1 cellular context compared by ENCODE assay signal in the genomic region with DNA sequence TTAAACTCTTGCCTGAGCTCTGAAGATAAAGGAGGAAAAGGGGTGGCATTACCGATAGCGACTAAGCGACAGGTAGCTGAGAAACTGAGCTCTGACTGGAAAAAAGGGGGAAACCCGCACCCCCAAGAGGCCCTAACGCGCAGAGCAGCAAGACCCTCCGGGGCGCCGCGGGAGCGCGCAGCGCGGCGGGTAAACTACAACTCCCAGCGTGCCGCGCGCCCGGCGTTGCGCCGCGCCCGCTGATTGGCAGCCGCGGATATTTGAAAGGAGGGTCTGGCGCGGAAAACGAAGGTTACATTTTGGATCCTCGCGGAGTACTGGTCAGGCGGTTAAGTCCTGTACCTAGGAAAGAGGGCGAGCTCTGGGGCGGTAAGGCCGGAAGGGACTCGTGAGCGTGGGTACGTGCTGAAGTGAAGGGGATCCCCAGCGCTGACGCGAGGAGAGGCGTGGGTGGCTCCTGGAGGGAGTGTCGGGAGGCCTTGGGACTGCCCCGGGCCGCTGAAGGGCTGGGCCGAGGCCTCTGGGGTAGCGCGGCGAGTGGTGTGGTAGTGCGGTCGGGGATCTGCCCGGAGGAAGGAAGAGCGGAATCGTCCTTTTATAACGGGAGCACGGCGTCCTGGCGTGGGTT.
TF ChIP-seq lines count a peak whose summit lies in the region.

A gene (plus strand): TSS at position 291 of the 628 bp plus-strand sequence. CDS start 468 bp downstream, outside the sequence.

TF ChIP-seq in HEK293, 187 proteins besides CTCF, POLR2A, EP300 and RAD21 (continued from another document and continues in another):
- TF ChIP-seq, protein P1, sequence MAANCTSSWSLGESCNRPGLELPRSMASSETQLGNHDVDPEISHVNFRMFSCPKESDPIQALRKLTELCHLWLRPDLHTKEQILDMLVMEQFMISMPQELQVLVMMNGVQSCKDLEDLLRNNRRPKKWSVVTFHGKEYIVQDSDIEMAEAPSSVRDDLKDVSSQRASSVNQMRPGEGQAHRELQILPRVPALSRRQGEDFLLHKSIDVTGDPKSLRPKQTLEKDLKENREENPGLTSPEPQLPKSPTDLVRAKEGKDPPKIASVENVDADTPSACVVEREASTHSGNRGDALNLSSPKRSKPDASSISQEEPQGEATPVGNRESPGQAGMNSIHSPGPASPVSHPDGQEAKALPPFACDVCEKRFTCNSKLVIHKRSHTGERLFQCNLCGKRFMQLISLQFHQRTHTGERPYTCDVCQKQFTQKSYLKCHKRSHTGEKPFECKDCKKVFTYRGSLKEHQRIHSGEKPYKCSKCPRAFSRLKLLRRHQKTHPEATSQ (tag by site-specific recombination; IDR thresholded peaks at IDR 0.05): 0 out of 2 replicates have a peak, but pooled peaks have one; percentile 46
- TF ChIP-seq ZBTB21 (tag by site-specific recombination; IDR thresholded peaks at IDR 0.05): peak; percentile 36; the same call in 1 of the 2 replicates
- peak; percentile 65; the same call in 1 of the 2 replicates for TF ChIP-seq ZFP37 (tag by site-specific recombination; IDR thresholded peaks at IDR 0.05)
- 0 out of 2 replicates have a peak, but pooled peaks have one; percentile 25 for TF ChIP-seq OVOL3 (tag by site-specific recombination; IDR thresholded peaks at IDR 0.05)
- TF ChIP-seq, protein P2, sequence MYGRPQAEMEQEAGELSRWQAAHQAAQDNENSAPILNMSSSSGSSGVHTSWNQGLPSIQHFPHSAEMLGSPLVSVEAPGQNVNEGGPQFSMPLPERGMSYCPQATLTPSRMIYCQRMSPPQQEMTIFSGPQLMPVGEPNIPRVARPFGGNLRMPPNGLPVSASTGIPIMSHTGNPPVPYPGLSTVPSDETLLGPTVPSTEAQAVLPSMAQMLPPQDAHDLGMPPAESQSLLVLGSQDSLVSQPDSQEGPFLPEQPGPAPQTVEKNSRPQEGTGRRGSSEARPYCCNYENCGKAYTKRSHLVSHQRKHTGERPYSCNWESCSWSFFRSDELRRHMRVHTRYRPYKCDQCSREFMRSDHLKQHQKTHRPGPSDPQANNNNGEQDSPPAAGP (tag by site-specific recombination; IDR thresholded peaks at IDR 0.05): peak; percentile 85
- TF ChIP-seq, protein P3, sequence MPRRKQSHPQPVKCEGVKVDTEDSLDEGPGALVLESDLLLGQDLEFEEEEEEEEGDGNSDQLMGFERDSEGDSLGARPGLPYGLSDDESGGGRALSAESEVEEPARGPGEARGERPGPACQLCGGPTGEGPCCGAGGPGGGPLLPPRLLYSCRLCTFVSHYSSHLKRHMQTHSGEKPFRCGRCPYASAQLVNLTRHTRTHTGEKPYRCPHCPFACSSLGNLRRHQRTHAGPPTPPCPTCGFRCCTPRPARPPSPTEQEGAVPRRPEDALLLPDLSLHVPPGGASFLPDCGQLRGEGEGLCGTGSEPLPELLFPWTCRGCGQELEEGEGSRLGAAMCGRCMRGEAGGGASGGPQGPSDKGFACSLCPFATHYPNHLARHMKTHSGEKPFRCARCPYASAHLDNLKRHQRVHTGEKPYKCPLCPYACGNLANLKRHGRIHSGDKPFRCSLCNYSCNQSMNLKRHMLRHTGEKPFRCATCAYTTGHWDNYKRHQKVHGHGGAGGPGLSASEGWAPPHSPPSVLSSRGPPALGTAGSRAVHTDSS (tag by site-specific recombination; IDR thresholded peaks at IDR 0.05): no peak
- TF ChIP-seq PRDM1 (tag by site-specific recombination; IDR thresholded peaks at IDR 0.05): no peak
- TF ChIP-seq ZBTB48 (tag by site-specific recombination; IDR thresholded peaks at IDR 0.05): peak; percentile 87
- TF ChIP-seq, protein P4, sequence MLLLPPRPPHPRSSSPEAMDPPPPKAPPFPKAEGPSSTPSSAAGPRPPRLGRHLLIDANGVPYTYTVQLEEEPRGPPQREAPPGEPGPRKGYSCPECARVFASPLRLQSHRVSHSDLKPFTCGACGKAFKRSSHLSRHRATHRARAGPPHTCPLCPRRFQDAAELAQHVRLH (tag by site-specific recombination; IDR thresholded peaks at IDR 0.05): peak; percentile 52; the same call in 1 of the 2 replicates
- peak; percentile 90 for TF ChIP-seq ZNF341 (tag by site-specific recombination; IDR thresholded peaks at IDR 0.05; ENCODE audit: low read depth)
- peak; percentile 40 for TF ChIP-seq ZBTB8A (tag by site-specific recombination; IDR thresholded peaks at IDR 0.05)
- peak; percentile 75 for TF ChIP-seq ZEB2 (tag by site-specific recombination; IDR thresholded peaks at IDR 0.05)
- TF ChIP-seq, protein P5, sequence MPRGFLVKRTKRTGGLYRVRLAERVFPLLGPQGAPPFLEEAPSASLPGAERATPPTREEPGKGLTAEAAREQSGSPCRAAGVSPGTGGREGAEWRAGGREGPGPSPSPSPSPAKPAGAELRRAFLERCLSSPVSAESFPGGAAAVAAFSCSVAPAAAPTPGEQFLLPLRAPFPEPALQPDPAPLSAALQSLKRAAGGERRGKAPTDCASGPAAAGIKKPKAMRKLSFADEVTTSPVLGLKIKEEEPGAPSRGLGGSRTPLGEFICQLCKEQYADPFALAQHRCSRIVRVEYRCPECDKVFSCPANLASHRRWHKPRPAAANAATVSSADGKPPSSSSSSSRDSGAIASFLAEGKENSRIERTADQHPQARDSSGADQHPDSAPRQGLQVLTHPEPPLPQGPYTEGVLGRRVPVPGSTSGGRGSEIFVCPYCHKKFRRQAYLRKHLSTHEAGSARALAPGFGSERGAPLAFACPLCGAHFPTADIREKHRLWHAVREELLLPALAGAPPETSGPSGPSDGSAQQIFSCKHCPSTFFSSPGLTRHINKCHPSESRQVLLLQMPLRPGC (tag by site-specific recombination; IDR thresholded peaks at IDR 0.05): peak; percentile 55; the same call in 1 of the 2 replicates
- TF ChIP-seq SP2 (tag by site-specific recombination; IDR thresholded peaks at IDR 0.05): peak; percentile 75
- TF ChIP-seq ZNF433 (tag by site-specific recombination; IDR thresholded peaks at IDR 0.05; ENCODE audit: low read depth): no peak
- TF ChIP-seq ZNF24 (tag by site-specific recombination; IDR thresholded peaks at IDR 0.05): peak; percentile 42; the same call in 1 of the 2 replicates
- TF ChIP-seq, protein P6, sequence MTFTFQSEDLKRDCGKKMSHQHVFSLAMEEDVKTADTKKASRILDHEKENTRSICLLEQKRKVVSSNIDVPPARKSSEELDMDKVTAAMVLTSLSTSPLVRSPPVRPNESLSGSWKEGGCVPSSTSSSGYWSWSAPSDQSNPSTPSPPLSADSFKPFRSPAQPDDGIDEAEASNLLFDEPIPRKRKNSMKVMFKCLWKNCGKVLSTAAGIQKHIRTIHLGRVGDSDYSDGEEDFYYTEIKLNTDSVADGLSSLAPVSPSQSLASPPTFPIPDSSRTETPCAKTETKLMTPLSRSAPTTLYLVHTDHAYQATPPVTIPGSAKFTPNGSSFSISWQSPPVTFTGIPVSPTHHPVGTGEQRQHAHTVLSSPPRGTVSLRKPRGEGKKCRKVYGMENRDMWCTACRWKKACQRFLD (tag by site-specific recombination; IDR thresholded peaks at IDR 0.05): no peak
- TF ChIP-seq, protein P7, sequence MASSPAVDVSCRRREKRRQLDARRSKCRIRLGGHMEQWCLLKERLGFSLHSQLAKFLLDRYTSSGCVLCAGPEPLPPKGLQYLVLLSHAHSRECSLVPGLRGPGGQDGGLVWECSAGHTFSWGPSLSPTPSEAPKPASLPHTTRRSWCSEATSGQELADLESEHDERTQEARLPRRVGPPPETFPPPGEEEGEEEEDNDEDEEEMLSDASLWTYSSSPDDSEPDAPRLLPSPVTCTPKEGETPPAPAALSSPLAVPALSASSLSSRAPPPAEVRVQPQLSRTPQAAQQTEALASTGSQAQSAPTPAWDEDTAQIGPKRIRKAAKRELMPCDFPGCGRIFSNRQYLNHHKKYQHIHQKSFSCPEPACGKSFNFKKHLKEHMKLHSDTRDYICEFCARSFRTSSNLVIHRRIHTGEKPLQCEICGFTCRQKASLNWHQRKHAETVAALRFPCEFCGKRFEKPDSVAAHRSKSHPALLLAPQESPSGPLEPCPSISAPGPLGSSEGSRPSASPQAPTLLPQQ (tag by site-specific recombination; IDR thresholded peaks at IDR 0.05): peak; percentile 50; the same call in 1 of the 2 replicates
- peak; percentile 91 for TF ChIP-seq ZNF600 (tag by site-specific recombination; IDR thresholded peaks at IDR 0.05)
- peak; percentile 91 for TF ChIP-seq SP3 (tag by site-specific recombination; IDR thresholded peaks at IDR 0.05)
- TF ChIP-seq ZNF76 (tag by site-specific recombination; IDR thresholded peaks at IDR 0.05; ENCODE audit: borderline replicate concordance, low read depth): peak; percentile 99
- TF ChIP-seq KLF9 (tag by site-specific recombination; IDR thresholded peaks at IDR 0.05; ENCODE audit: low read depth): peak; percentile 87
- TF ChIP-seq ZNF391 (tag by site-specific recombination; IDR thresholded peaks at IDR 0.05; ENCODE audit: borderline replicate concordance, low read depth): peak; percentile 41; the same call in 1 of the 2 replicates
- peak; percentile 71; the same call in 1 of the 2 replicates for TF ChIP-seq WT1 (tag by site-specific recombination; IDR thresholded peaks at IDR 0.05)
- TF ChIP-seq ZNF561 (tag by site-specific recombination; IDR thresholded peaks at IDR 0.05; ENCODE audit: borderline replicate concordance): no peak; the same call in 1 of the 2 replicates
- TF ChIP-seq, protein P8, sequence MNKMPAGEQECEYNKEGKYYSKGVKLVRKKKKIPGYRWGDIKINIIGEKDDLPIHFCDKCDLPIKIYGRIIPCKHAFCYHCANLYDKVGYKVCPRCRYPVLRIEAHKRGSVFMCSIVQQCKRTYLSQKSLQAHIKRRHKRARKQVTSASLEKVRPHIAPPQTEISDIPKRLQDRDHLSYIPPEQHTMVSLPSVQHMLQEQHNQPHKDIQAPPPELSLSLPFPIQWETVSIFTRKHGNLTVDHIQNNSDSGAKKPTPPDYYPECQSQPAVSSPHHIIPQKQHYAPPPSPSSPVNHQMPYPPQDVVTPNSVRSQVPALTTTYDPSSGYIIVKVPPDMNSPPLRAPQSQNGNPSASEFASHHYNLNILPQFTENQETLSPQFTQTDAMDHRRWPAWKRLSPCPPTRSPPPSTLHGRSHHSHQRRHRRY (tag by site-specific recombination; IDR thresholded peaks at IDR 0.05): no peak
- TF ChIP-seq ZNF121 (tag by site-specific recombination; IDR thresholded peaks at IDR 0.05): peak; percentile 94
- TF ChIP-seq, protein P9, sequence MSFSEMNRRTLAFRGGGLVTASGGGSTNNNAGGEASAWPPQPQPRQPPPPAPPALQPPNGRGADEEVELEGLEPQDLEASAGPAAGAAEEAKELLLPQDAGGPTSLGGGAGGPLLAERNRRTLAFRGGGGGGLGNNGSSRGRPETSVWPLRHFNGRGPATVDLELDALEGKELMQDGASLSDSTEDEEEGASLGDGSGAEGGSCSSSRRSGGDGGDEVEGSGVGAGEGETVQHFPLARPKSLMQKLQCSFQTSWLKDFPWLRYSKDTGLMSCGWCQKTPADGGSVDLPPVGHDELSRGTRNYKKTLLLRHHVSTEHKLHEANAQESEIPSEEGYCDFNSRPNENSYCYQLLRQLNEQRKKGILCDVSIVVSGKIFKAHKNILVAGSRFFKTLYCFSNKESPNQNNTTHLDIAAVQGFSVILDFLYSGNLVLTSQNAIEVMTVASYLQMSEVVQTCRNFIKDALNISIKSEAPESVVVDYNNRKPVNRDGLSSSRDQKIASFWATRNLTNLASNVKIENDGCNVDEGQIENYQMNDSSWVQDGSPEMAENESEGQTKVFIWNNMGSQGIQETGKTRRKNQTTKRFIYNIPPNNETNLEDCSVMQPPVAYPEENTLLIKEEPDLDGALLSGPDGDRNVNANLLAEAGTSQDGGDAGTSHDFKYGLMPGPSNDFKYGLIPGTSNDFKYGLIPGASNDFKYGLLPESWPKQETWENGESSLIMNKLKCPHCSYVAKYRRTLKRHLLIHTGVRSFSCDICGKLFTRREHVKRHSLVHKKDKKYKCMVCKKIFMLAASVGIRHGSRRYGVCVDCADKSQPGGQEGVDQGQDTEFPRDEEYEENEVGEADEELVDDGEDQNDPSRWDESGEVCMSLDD (tag by site-specific recombination; IDR thresholded peaks at IDR 0.05): peak; percentile 89
- TF ChIP-seq ZNF660 (tag by site-specific recombination; IDR thresholded peaks at IDR 0.05): peak; percentile 11; the same call in 1 of the 2 replicates
- peak; percentile 41; the same call in 1 of the 2 replicates for TF ChIP-seq ZBTB7A (tag by site-specific recombination; IDR thresholded peaks at IDR 0.05; ENCODE audit: low read depth)
- TF ChIP-seq, protein P10, sequence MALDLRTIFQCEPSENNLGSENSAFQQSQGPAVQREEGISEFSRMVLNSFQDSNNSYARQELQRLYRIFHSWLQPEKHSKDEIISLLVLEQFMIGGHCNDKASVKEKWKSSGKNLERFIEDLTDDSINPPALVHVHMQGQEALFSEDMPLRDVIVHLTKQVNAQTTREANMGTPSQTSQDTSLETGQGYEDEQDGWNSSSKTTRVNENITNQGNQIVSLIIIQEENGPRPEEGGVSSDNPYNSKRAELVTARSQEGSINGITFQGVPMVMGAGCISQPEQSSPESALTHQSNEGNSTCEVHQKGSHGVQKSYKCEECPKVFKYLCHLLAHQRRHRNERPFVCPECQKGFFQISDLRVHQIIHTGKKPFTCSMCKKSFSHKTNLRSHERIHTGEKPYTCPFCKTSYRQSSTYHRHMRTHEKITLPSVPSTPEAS (tag by site-specific recombination; IDR thresholded peaks at IDR 0.05): peak; percentile 21; the same call in 1 of the 2 replicates
- TF ChIP-seq, protein P11, sequence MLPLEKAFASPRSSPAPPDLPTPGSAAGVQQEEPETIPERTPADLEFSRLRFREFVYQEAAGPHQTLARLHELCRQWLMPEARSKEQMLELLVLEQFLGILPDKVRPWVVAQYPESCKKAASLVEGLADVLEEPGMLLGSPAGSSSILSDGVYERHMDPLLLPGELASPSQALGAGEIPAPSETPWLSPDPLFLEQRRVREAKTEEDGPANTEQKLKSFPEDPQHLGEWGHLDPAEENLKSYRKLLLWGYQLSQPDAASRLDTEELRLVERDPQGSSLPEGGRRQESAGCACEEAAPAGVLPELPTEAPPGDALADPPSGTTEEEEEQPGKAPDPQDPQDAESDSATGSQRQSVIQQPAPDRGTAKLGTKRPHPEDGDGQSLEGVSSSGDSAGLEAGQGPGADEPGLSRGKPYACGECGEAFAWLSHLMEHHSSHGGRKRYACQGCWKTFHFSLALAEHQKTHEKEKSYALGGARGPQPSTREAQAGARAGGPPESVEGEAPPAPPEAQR (tag by site-specific recombination; IDR thresholded peaks at IDR 0.05): no peak
- TF ChIP-seq ZXDB (tag by site-specific recombination; IDR thresholded peaks at IDR 0.05): peak; percentile 85
- peak; percentile 80 for TF ChIP-seq SP7 (tag by site-specific recombination; IDR thresholded peaks at IDR 0.05)
- peak; percentile 70; the same call in 1 of the 2 replicates for TF ChIP-seq ZNF394 (tag by site-specific recombination; IDR thresholded peaks at IDR 0.05; ENCODE audit: borderline replicate concordance)
- peak; percentile 90 for TF ChIP-seq ZNF2 (tag by site-specific recombination; IDR thresholded peaks at IDR 0.05)
